ENCODE assay signal across 8 cellular contexts in the genomic region with DNA sequence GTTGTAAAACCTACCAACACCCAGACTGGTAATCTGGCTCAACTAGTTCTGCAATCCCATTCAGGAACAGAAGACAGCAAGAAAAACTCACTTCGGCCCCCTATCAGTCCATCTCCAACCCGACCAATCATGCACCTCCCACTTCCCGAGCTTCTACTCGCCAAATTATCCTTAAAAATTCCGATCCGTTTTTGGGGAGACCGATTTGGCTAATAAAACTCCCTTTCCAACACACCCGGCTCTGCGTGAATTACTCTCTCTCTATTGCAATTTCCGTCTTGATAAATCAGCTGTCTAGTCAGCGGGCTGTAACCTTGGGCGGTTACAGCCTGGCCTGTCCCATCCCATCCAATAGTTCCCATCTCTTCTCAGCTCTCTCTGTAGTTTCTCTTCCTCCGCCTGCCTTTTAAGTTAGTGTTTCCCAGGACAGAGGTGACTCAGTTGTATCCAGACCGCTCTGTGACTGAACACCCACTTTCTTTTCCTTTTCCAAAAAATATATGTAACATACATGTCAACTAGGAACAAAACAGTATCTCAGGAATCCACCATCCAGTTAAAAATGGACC. TPM values are rescaled to one million over a fixed set of nuclear protein-coding genes. Genes with fewer than 3 reads are reported as not detected.
A peak's percentile ranks its signal among the peaks of the same experiment; 100 is the strongest.
DNase-seq lines count a peak whose midpoint lies in the region; ATAC-seq and TF ChIP-seq lines count a peak whose summit lies in the region.

No MANE protein-coding gene starts in this region.

- peak overlapping the region; percentile 86 for H3K27ac Mint-ChIP-seq in activated CD4-positive, alpha-beta memory T cell treated with anti-CD3 and anti-CD28 coated beads, Interleukin-2, amount 10 ng/mL, durations not matched to agents 7 days and 5 days
- peak overlapping the region; percentile 91 for H3K27ac Mint-ChIP-seq in neural progenitor cell

- no peaks in the 10 kb centered on the region for H3K9me3 ChIP-seq in neural progenitor cell (ENCODE audit: low read depth)

- H3K4me1 Mint-ChIP-seq in activated CD4-positive, alpha-beta memory T cell treated with anti-CD3 and anti-CD28 coated beads, Interleukin-2, amount 10 ng/mL, durations not matched to agents 7 days and 5 days: peaks cover 57% of the 10 kb centered on the region
- H3K4me1 Mint-ChIP-seq in neural progenitor cell: peaks cover 41% of the 10 kb centered on the region

- TF ChIP-seq CTCF in fibroblast of the aortic adventitia (IDR thresholded peaks at IDR 0.05; ENCODE audit: insufficient read depth, low read length): no peak
- TF ChIP-seq CTCF in neural progenitor cell (IDR thresholded peaks at IDR 0.05): no peak

- peak; percentile 86 for DNase-seq in ELR (ENCODE audit: low read depth)
- peak; percentile 53 to 54 for DNase-seq in Kasumi-1 (lab: John Stamatoyannopoulos, UW)
- DNase-seq in activated CD4-positive, alpha-beta memory T cell treated with anti-CD3 and anti-CD28 coated beads, Interleukin-2, amount 10 ng/mL, durations not matched to agents 7 days and 5 days: peak; percentile 35
- peak; percentile 66 for DNase-seq in fibroblast of the aortic adventitia (ENCODE audit: low read depth)
- peak; percentile 20 for DNase-seq in neural progenitor cell (ENCODE audit: low spot score)
- DNase-seq in NCI-H187 treated with DMSO at 0.1 percent for 48 hours (lab: John Stamatoyannopoulos, UW): no peak

- H3K27me3 ChIP-seq in neural progenitor cell: peaks cover 14% of the 10 kb centered on the region

- H3K9ac ChIP-seq in neural progenitor cell: peak overlapping the region; percentile 91

- H3K4me3 ChIP-seq in fibroblast of the aortic adventitia (ENCODE audit: low read depth, low read length) (peak overlapping the region; percentile 90), neural progenitor cell (peak overlapping the region; percentile 65)

- H2AFZ ChIP-seq in neural progenitor cell (replicated peaks): peak overlapping the region; percentile 11

- peak overlapping the region; percentile 79 for H3K27ac ChIP-seq in neural progenitor cell

- peaks cover 22% of the 10 kb centered on the region for H3K4me1 ChIP-seq in neural progenitor cell

- no peaks in the 10 kb centered on the region for H3K9me3 Mint-ChIP-seq in activated CD4-positive, alpha-beta memory T cell treated with anti-CD3 and anti-CD28 coated beads, Interleukin-2, amount 10 ng/mL, durations not matched to agents 7 days and 5 days
- H3K9me3 Mint-ChIP-seq in neural progenitor cell: no peaks in the 10 kb centered on the region

- H3K36me3 ChIP-seq in neural progenitor cell: no peaks in the 10 kb centered on the region

- peaks cover 52% of the 10 kb centered on the region for H3K79me2 ChIP-seq in neural progenitor cell (ENCODE audit: low read depth)

- H3F3A ChIP-seq in neural progenitor cell (ENCODE audit: low read depth): peaks cover 13% of the 10 kb centered on the region

- H3K4me3 Mint-ChIP-seq in activated CD4-positive, alpha-beta memory T cell treated with anti-CD3 and anti-CD28 coated beads, Interleukin-2, amount 10 ng/mL, durations not matched to agents 7 days and 5 days: peak overlapping the region; percentile 85
- peak overlapping the region; percentile 92 for H3K4me3 Mint-ChIP-seq in neural progenitor cell

- H4K20me1 ChIP-seq in neural progenitor cell (ENCODE audit: low read depth): no peaks in the 10 kb centered on the region

- peak overlapping the region; percentile 83 for H3K4me2 ChIP-seq in neural progenitor cell

- peaks cover 32% of the 10 kb centered on the region for H3K36me3 Mint-ChIP-seq in activated CD4-positive, alpha-beta memory T cell treated with anti-CD3 and anti-CD28 coated beads, Interleukin-2, amount 10 ng/mL, durations not matched to agents 7 days and 5 days (ENCODE audit: low read depth)
- peaks cover 3% of the 10 kb centered on the region for H3K36me3 Mint-ChIP-seq in neural progenitor cell

- H3K27me3 Mint-ChIP-seq in activated CD4-positive, alpha-beta memory T cell treated with anti-CD3 and anti-CD28 coated beads, Interleukin-2, amount 10 ng/mL, durations not matched to agents 7 days and 5 days: peaks cover 4% of the 10 kb centered on the region
- peaks cover 4% of the 10 kb centered on the region for H3K27me3 Mint-ChIP-seq in neural progenitor cell (ENCODE audit: insufficient read depth, low read depth)

- CTCF ChIA-PET in activated CD4-positive, alpha-beta memory T cell treated with anti-CD3 and anti-CD28 coated beads, Interleukin-2, amount 10 ng/mL, durations not matched to agents 7 days and 5 days (lab: Charles Lee): interaction anchor here (0.7 to 6.5 kb wide), 18 partner anchors 9 to 270 kb away, joined by 3 to 34 read pairs (median 4); no protein-coding TSS in a partner anchor

- POLR2A ChIA-PET in activated CD4-positive, alpha-beta memory T cell treated with anti-CD3 and anti-CD28 coated beads, Interleukin-2, amount 10 ng/mL, durations not matched to agents 7 days and 5 days (lab: Charles Lee): interaction anchor here (0.6 to 4.1 kb wide), 39 partner anchors 8 to 563 kb away, joined by 3 to 45 read pairs (median 5); partner anchors contain the start of genes COPG1, IFT122, MBD4 and RAB43

- ATAC-seq in GM21515 (IDR thresholded peaks at IDR 0.05; ENCODE audit: unreplicated experiment): peak; percentile 18
- no peak for ATAC-seq in GM18520 (IDR thresholded peaks at IDR 0.05; ENCODE audit: unreplicated experiment)

RNA-seq across cellular contexts. Expression of gene ACAD9, which starts 0.8 kb away (rescaled TPM):
- 10 to 100 TPM; 42.7 to 48.4 TPM for total RNA-seq in activated CD4-positive, alpha-beta memory T cell treated with anti-CD3 and anti-CD28 coated beads, Interleukin-2, amount 10 ng/mL, durations not matched to agents 7 days and 5 days
- total RNA-seq in fibroblast of the aortic adventitia (ENCODE audit: low replicate concordance): 40.9 and 46.0 TPM in 2 replicates
- 25.0 and 35.7 TPM in 2 replicates for total RNA-seq in neural progenitor cell (ENCODE audit: low replicate concordance)
